ENCODE assay signal across 29 cellular contexts in the genomic region with DNA sequence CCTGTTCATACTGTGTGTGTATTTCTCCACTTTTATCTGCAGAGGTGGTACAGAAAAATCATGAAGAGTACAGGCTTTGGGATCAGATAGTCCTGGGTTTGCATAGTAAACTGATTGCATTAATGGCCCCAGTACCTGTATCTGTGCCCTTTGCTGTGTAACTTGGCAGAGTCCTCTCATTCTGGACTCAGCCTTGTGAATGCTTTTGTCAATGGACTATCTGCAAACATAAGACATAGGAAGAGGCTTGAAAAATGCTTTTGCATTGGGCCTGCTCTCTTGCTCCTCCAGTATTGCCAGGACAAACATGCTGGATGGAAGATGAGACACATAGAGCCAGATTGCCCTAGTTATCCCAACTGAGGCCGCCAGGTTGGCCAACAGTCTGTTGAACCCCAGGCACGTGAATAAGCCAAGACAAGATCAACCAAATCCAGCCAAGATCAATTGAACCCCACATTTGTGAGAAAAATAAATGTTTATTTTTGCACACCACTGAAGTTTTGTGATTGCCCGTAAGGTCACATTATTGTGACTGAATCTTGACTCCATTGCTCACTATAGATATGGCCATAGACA. TPM values are rescaled to one million over a fixed set of nuclear protein-coding genes. Genes with fewer than 3 reads are reported as not detected.
"Had no signal": no experiment of that assay in that cellular context is flagged by ENCODE, and none has a peak within 500 bp of the region (broad histone marks: within the 10 kb centered on the region; RNA-seq: fewer than 3 reads in every experiment).

No MANE protein-coding gene starts in this region.

- H3K4me1 ChIP-seq: pancreas, psoas muscle, spleen, stomach, thyroid gland, tibial nerve, upper lobe of right lung, uterus had no signal

- H3K27ac Mint-ChIP-seq: naive B cell; naive thymus-derived CD8-positive, alpha-beta T cell; natural killer cell treated with Interleukin-12 subunit alpha and Interleukin-12 subunit beta and Interleukin-15 and Interleukin-18, amount 100 ng/mL, for 72 hours; nephron progenitor cell; stimulated activated naive B cell treated with anti-CD40 and anti-IgM and Interleukin-4, amounts not matched to agents 10 μg/mL and 1 μg/mL and 100 μg/mL, for 72 hours; stimulated activated naive CD8-positive, alpha-beta T cell treated with anti-CD3 and anti-CD28 coated beads, Interleukin-15, Interleukin-2, amounts not matched to agents 100 ng/mL and 50 ng/mL, for 24 hours; type B pancreatic cell had no signal

- H3K36me3 Mint-ChIP-seq: naive B cell; naive thymus-derived CD8-positive, alpha-beta T cell; natural killer cell treated with Interleukin-12 subunit alpha and Interleukin-12 subunit beta and Interleukin-15 and Interleukin-18, amount 100 ng/mL, for 72 hours; stimulated activated naive B cell treated with anti-CD40 and anti-IgM and Interleukin-4, amounts not matched to agents 10 μg/mL and 1 μg/mL and 100 μg/mL, for 72 hours; type B pancreatic cell had no signal

- H3K36me3 ChIP-seq: neutrophil, pancreas, spleen, stomach, thoracic aorta, thyroid gland, tibial nerve, upper lobe of right lung, uterus had no signal

- H3K9me3 ChIP-seq: neutrophil, pancreas, psoas muscle, spleen, stomach, thoracic aorta, thyroid gland, tibial nerve, upper lobe of right lung, uterus had no signal

- H3K27me3 ChIP-seq: neutrophil, pancreas, spleen, stomach, thyroid gland, tibial nerve, upper lobe of right lung, uterus had no signal

- H3K27ac ChIP-seq: neutrophil, pancreas, psoas muscle, skin epidermis, spleen, stomach, thoracic aorta, thyroid gland, tibial nerve, upper lobe of right lung, uterus had no signal

- H3K4me3 ChIP-seq: pancreas, psoas muscle, skin epidermis, smooth muscle cell, spleen, stomach, thoracic aorta, thyroid gland, tibial nerve, upper lobe of right lung, uterus had no signal

- FAIRE-seq: pancreas had no signal

- ATAC-seq: naive thymus-derived CD8-positive, alpha-beta T cell; natural killer cell treated with Interleukin-12 subunit alpha and Interleukin-12 subunit beta and Interleukin-15 and Interleukin-18, amount 100 ng/mL, for 72 hours; pancreas; psoas muscle; right cardiac atrium; sciatic nerve; stimulated activated naive B cell treated with anti-CD40 and anti-IgM and Interleukin-4, amounts not matched to agents 10 μg/mL and 1 μg/mL and 100 μg/mL, for 72 hours; upper lobe of right lung had no signal

- H3K9me3 Mint-ChIP-seq: naive B cell; naive thymus-derived CD8-positive, alpha-beta T cell; natural killer cell treated with Interleukin-12 subunit alpha and Interleukin-12 subunit beta and Interleukin-15 and Interleukin-18, amount 100 ng/mL, for 72 hours; nephron progenitor cell; neural crest cell; stimulated activated naive B cell treated with anti-CD40 and anti-IgM and Interleukin-4, amounts not matched to agents 10 μg/mL and 1 μg/mL and 100 μg/mL, for 72 hours; stimulated activated naive CD8-positive, alpha-beta T cell treated with anti-CD3 and anti-CD28 coated beads, Interleukin-15, Interleukin-2, amounts not matched to agents 100 ng/mL and 50 ng/mL, for 24 hours; type B pancreatic cell had no signal

- DNase-seq: naive B cell; naive thymus-derived CD8-positive, alpha-beta T cell; nephron progenitor cell; nucleus accumbens; pancreas; psoas muscle; right cardiac atrium; spleen; stimulated activated CD4-positive, alpha-beta T cell treated with anti-CD3 and anti-CD28 coated beads, Interleukin-12 subunit alpha, Interleukin-12 subunit beta, amount 100 ng/mL, for 4 hours; stimulated activated CD4-positive, alpha-beta T cell treated with anti-CD3 and anti-CD28 coated beads, Interleukin-1b, Interleukin-23, amount 100 ng/mL, for 48 hours; stimulated activated CD4-positive, alpha-beta T cell treated with anti-CD3 and anti-CD28 coated beads, Interleukin-4, amount 100 ng/mL, for 1 hour; stimulated activated CD4-positive, alpha-beta T cell treated with anti-CD3 and anti-CD28 coated beads, Interleukin-4, amount 100 ng/mL, for 4 hours; stimulated activated CD8-positive, alpha-beta memory T cell treated with anti-CD3 and anti-CD28 coated beads, Interleukin-4, amount 100 ng/mL, for 48 hours; stimulated activated naive B cell treated with anti-CD40 and anti-IgM and Interleukin-4, amounts not matched to agents 10 μg/mL and 1 μg/mL and 100 μg/mL, for 72 hours; stimulated activated naive CD4-positive, alpha-beta T cell treated with Interleukin-2 at 50 U/mL for 16 hours; stomach; thyroid gland; upper lobe of right lung; uterus had no signal

RNA-seq across cellular contexts. Expression of gene ADCY10, which starts 37.2 kb away (rescaled TPM):
- total RNA-seq: neural crest cell, smooth muscle cell, stomach, tibial nerve had no signal
- polyA plus RNA-seq: naive thymus-derived CD8-positive, alpha-beta T cell; smooth muscle cell had no signal
